In the genomic region with DNA sequence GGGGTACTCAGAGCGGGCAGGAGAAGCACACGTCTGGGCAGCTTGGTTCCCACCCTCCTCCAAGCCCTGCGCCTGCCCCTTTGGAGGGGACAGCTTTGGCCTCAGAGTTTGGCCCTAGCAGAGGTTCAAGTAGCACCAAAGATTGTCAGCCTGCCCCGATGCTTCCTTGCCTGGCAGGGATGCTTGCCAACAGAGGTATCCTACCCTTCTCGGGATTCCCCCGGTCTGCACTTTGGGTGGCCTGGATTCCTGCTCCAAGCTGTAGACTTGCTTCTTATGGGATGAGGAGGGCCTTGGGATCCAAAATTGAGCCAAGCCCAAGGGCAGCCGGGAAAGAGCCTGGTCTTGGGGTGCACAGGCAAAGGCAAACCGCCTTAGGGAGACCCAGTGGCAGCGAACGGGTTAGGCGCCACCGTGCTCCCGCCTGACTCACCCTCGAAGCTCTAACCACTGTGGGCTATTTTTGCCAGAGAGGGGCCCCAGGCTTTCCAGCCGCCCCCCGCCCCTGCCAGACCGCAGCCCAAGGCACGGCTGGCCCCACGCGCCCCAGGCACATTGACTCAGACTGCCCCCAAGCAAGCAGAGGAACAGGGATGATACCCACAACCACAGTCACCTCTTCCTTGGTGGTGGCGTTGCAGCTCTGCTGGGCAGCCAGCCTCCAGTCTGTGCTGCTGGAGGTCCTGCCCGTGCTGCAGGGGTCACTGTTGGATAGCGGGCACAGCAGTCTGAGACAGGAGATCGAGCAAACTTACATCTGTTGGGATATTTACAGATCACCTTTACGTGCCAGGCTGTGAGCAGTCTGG, we compare ENCODE assay signal across 1 cellular context.
TF ChIP-seq lines count a peak whose summit lies in the region.

No MANE protein-coding gene starts in this region.

TF ChIP-seq in IMR-90, 13 proteins besides CTCF, POLR2A, EP300 and RAD21:
- TF ChIP-seq NFE2L2 (IDR thresholded peaks at IDR 0.05; ENCODE audit: low read depth, low read length): no peak
- no peak for TF ChIP-seq SMC3 (IDR thresholded peaks at IDR 0.05; ENCODE audit: low read depth, low read length)
- peak; percentile 16; the same call in 1 of the 2 replicates for TF ChIP-seq BHLHE40 (IDR thresholded peaks at IDR 0.05; ENCODE audit: low read depth, low read length)
- TF ChIP-seq RCOR1 (IDR thresholded peaks at IDR 0.05; ENCODE audit: insufficient replicate concordance, low read length): no peak
